8 cellular contexts compared by ENCODE assay signal in the genomic region with DNA sequence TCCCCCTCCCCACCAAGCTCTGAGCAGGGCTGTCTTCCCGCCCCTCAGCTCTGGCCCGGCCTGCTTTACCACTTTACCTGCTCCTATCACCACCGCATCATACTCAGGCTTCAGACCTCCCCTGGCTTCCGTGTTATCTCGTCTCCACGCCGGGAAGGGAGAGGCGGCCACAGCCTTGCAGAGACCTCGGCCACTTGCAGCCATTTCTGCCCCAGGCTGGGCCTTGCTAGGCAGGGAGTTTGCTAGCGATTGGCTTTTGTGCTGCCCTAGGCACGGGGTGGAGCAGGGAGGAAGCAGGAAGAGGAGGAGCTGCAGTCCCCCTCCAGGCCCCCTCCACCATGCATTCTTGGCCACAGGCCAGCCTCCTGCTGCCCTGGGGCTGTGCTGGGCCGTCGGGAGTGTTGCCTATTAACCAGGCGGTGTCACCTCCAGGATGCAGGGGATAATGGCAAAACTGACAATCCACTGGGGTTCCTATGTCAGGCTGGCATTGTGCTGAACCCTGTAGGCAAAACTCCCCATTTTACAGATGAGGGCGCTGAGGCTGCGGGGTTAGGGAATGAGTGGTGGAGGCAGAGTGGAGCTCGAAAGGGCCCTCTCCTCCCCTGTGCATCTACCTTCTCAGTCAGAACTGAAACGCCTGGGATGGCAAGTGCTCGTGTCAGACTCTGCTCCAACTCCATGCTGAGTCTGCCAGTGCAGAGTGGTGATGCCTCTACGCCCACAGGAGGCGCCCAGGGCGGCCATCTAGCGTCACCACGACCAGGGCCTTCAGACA. TPM values are rescaled to one million over a fixed set of nuclear protein-coding genes. Genes with fewer than 3 reads are reported as not detected.
A peak's percentile ranks its signal among the peaks of the same experiment; 100 is the strongest.
DNase-seq lines count a peak whose midpoint lies in the region; ATAC-seq and TF ChIP-seq lines count a peak whose summit lies in the region.

PYROXD2 (minus strand) TSS at position 251 of the 778 bp plus-strand sequence; CDS start at position 204, 47 bp downstream.

- no peak for TF ChIP-seq CTCF in Loucy (conservative IDR thresholded peaks at IDR 0.05; ENCODE audit: low read length)

- H3K36me3 Mint-ChIP-seq in central memory CD8-positive, alpha-beta T cell (ENCODE audit: insufficient read depth), result peaks cover 14% of the 10 kb centered on the region

- H3F3A ChIP-seq in Loucy (ENCODE audit: low read depth), result no peaks in the 10 kb centered on the region

- H3K4me2 ChIP-seq in Loucy (ENCODE audit: low read depth, low read length, poor library complexity, severe bottlenecking), result peak within 1 kb of the TSS; percentile 98

- H2AFZ ChIP-seq in Loucy (ENCODE audit: low read length), result peak within 1 kb of the TSS; percentile 80

- peak within 1 kb of the TSS; percentile 86 for H3K4me3 Mint-ChIP-seq in central memory CD8-positive, alpha-beta T cell

- H3K27me3 ChIP-seq in Loucy (ENCODE audit: insufficient read depth, low read length, poor library complexity, severe bottlenecking), result no peaks in the 10 kb centered on the region

- peaks cover 2% of the 10 kb centered on the region; the same call in 1 of the 2 replicates for H3K36me3 ChIP-seq in Loucy (ENCODE audit: insufficient read depth, low read length)

- H3K9me2 ChIP-seq in Loucy (replicated peaks; ENCODE audit: low read depth, low read length), result no peaks in the 10 kb centered on the region

- intact Hi-C loops in sciatic nerve (cut with DNase I), result no loop called here

- H3K27ac Mint-ChIP-seq in central memory CD8-positive, alpha-beta T cell (ENCODE audit: low read depth), result peak within 1 kb of the TSS; percentile 96

- no peaks in the 10 kb centered on the region for H3K9me3 Mint-ChIP-seq in central memory CD8-positive, alpha-beta T cell

- H3K4me1 Mint-ChIP-seq in central memory CD8-positive, alpha-beta T cell, result peaks cover 12% of the 10 kb centered on the region

- H3K4me3 ChIP-seq in Loucy (ENCODE audit: low read length, poor library complexity, severe bottlenecking) (peak within 1 kb of the TSS; percentile 86), iPS-18c (ENCODE audit: insufficient read depth, low read depth, low read length) (peak within 1 kb of the TSS; percentile 55)

- H3K27me3 Mint-ChIP-seq in central memory CD8-positive, alpha-beta T cell, result no peaks in the 10 kb centered on the region

- peaks cover 11% of the 10 kb centered on the region for H3K4me1 ChIP-seq in Loucy (ENCODE audit: insufficient read depth, low read length, poor library complexity, severe bottlenecking)

- peak; percentile 94 for DNase-seq in A172 (ENCODE audit: low spot score)
- peak; percentile 57 for DNase-seq in UCSD-AML1 (lab: John Stamatoyannopoulos, UW; ENCODE audit: unreplicated experiment)
- peak; percentile 28 to 33 for DNase-seq in central memory CD8-positive, alpha-beta T cell (ENCODE audit: low spot score in 2 of 2)
- DNase-seq in sciatic nerve (ENCODE audit: low spot score), result peak; percentile 96

- H3K9ac ChIP-seq in Loucy (ENCODE audit: low read depth, low read length, poor library complexity, severe bottlenecking), result peak within 1 kb of the TSS; percentile 87

- no peaks in the 10 kb centered on the region for H4K20me1 ChIP-seq in Loucy (ENCODE audit: insufficient read depth, low read length, poor library complexity, severe bottlenecking)

- no peaks in the 10 kb centered on the region for H3K9me3 ChIP-seq in Loucy (ENCODE audit: insufficient read depth, low read depth, low read length)
- H3K9me3 ChIP-seq in iPS-18c (ENCODE audit: control insufficient read depth, insufficient read depth, low read length), result no peaks in the 10 kb centered on the region

- peak; percentile 72 for ATAC-seq in GM18907 (IDR thresholded peaks at IDR 0.05; ENCODE audit: unreplicated experiment)
- ATAC-seq in central memory CD8-positive, alpha-beta T cell (replicated peaks; ENCODE audit: extremely low read depth, poor library complexity, severe bottlenecking), result peak; percentile 78
- ATAC-seq in sciatic nerve, result peak; percentile 97
- no peak for ATAC-seq in HG03520 (IDR thresholded peaks at IDR 0.05; ENCODE audit: unreplicated experiment)

- H3K79me2 ChIP-seq in Loucy (ENCODE audit: insufficient read depth, low read length), result peaks cover 11% of the 10 kb centered on the region

RNA-seq across cellular contexts. Expression of gene PYROXD2, which starts in this region (rescaled TPM):
- 8.3 and 10.9 TPM in 2 replicates for total RNA-seq in A172 (2014; rRNA removed; shearing (Covaris generic))
- 29.5 TPM for total RNA-seq in sciatic nerve

Comparison
In these comparisons a context has a peak if more than half of its experiments do, and no peak if none do; other contexts are left out.
1. DNase-seq: peak in every context shown above with its lines; median percentile 96 in sciatic nerve; 94 in A172; 57 in UCSD-AML1; 30 in central memory CD8-positive, alpha-beta T cell.